ENCODE assay signal across 27 cellular contexts in genomic region chr9:22173959-22174358, GRCh38.
DNase-seq lines count a peak whose midpoint lies in the region; ATAC-seq, FAIRE-seq and TF ChIP-seq lines count a peak whose summit lies in the region.
"Had no signal": no experiment of that assay in that cellular context is flagged by ENCODE, and none has a peak within 500 bp of the region (broad histone marks: within the 10 kb centered on the region; RNA-seq: fewer than 3 reads in every experiment).

No MANE protein-coding gene starts in this region.

- ATAC-seq in A549 (no peak), mucosa of descending colon (no peak)
- ATAC-seq: GM12878 had no signal

- H3K14ac ChIP-seq in H1 (ENCODE audit: insufficient read length) (no peak overlapping the region), neuronal stem cell (ENCODE audit: low read length) (no peak overlapping the region)

- no peak overlapping the region for H4K91ac ChIP-seq in H1 (replicated peaks; ENCODE audit: insufficient read length, low read length)
- H4K91ac ChIP-seq in neuronal stem cell (ENCODE audit: low read depth, low read length, poor library complexity) = no peak overlapping the region

- H2BK15ac ChIP-seq in H1 (ENCODE audit: low read length) = no peak overlapping the region
- H2BK15ac ChIP-seq in neuronal stem cell (ENCODE audit: low read length) = no peak overlapping the region

- no peaks in the 10 kb centered on the region for H3K9me2 ChIP-seq in Karpas-422 (replicated peaks; ENCODE audit: insufficient read depth, low read length)

- H3K4me1 ChIP-seq in A549 (peaks cover 28% of the 10 kb centered on the region), Karpas-422 (ENCODE audit: low read length) (peaks cover 22% of the 10 kb centered on the region), H1 (replicated peaks in 1 of 4; ENCODE audit: control insufficient read depth in 3 of 4, insufficient read depth in 4 of 4, low read length in 3 of 4) (no peaks in the 10 kb centered on the region), mucosa of descending colon (ENCODE audit: low read depth) (no peaks in the 10 kb centered on the region), neuronal stem cell (ENCODE audit: control insufficient read depth in 2 of 2, insufficient read depth in 1 of 2, low read depth in 1 of 2, low read length in 2 of 2) (no peaks in the 10 kb centered on the region)

- H2AFZ ChIP-seq in Karpas-422 (ENCODE audit: low read length) (no peak overlapping the region), H1 (ENCODE audit: low read length) (no peak overlapping the region), neuronal stem cell (ENCODE audit: low read length) (no peak overlapping the region)

- no peaks in the 10 kb centered on the region for H4K20me1 ChIP-seq in Karpas-422 (ENCODE audit: insufficient read depth, low read depth, low read length)
- no peaks in the 10 kb centered on the region for H4K20me1 ChIP-seq in H1 (replicated peaks in 1 of 2; ENCODE audit: control insufficient read depth in 1 of 2, insufficient read depth in 2 of 2, low read length in 2 of 2)
- H4K20me1 ChIP-seq: BLaER1 treated with 17β-estradiol and CSF1 and Interleukin-3, amounts not matched to agents 10 nM and 100 nM had no signal

- H4K8ac ChIP-seq in H1 (ENCODE audit: extremely low read depth, insufficient read depth, low read length) = no peak overlapping the region
- H4K8ac ChIP-seq in neuronal stem cell (ENCODE audit: low read depth, low read length) = no peak overlapping the region

- H2BK20ac ChIP-seq in H1 (ENCODE audit: low read length) = no peak overlapping the region

- peak overlapping the region in 1 of 2 experiments; percentile 0; a peak in 1 of 6 replicates for H3K27ac ChIP-seq in A549
- no peak overlapping the region for H3K27ac ChIP-seq in Karpas-422 (ENCODE audit: low read length)
- no peak overlapping the region for H3K27ac ChIP-seq in H1 (ENCODE audit: low read depth, low read length)
- H3K27ac ChIP-seq in neuronal stem cell (replicated peaks; ENCODE audit: low read length) = no peak overlapping the region
- H3K27ac ChIP-seq: C4-2B had no signal

- intact Hi-C loops in mucosa of descending colon (cut with DNase I, micrococcal nuclease) = no loop called here

- no peaks in the 10 kb centered on the region for H3K36me3 ChIP-seq in Karpas-422 (ENCODE audit: insufficient read depth, low read length)
- H3K36me3 ChIP-seq in H1 (ENCODE audit: control insufficient read depth in 2 of 4, insufficient read depth in 4 of 4, low read length in 3 of 4) = no peaks in the 10 kb centered on the region
- no peaks in the 10 kb centered on the region for H3K36me3 ChIP-seq in mucosa of descending colon (ENCODE audit: low read depth)
- H3K36me3 ChIP-seq in neuronal stem cell (replicated peaks in 1 of 2; ENCODE audit: control insufficient read depth in 2 of 2, insufficient read depth in 2 of 2, low read length in 2 of 2) = no peaks in the 10 kb centered on the region

- FAIRE-seq in A549 (lab: Jason Lieb, UNC) (no peak), H1 (lab: Jason Lieb, UNC) (no peak)
- FAIRE-seq: A204.1, GM12878, GM12892, GM18507 had no signal

- DNase-seq in A549 (ENCODE audit: low read depth in 1 of 2, low spot score in 1 of 2) (no peak), CD1c-positive myeloid dendritic cell (ENCODE audit: extremely low spot score) (peak; percentile 35), Karpas-422 (peak; percentile 50), H1 (ENCODE audit: low read depth in 1 of 2, low spot score in 2 of 2) (no peak), RPMI8226 (no peak), mucosa of descending colon (no peak), neuronal stem cell (ENCODE audit: low spot score) (no peak)
- no peak for DNase-seq in stimulated activated CD4-positive, alpha-beta T cell treated with anti-CD3 and anti-CD28 coated beads, Interleukin-4, amount 100 ng/mL, for 1 hour
- DNase-seq: 8988T; AML-193; CD4-positive, alpha-beta memory T cell; CD4-positive, CD25-positive, alpha-beta regulatory T cell; CD8-positive, alpha-beta memory T cell; COR-L47; DMS 273 treated with DMSO at 0.1 percent for 48 hours; DMS153; DMS53; DMS79; DND-41; EL; GDM1 had no signal

- TF ChIP-seq CTCF in A549 (IDR thresholded peaks at IDR 0.05) (no peak), H1 (IDR thresholded peaks at IDR 0.05; ENCODE audit: control extremely low read depth in 1 of 3, insufficient read depth in 1 of 3, low read depth in 1 of 3, low read length in 3 of 3) (no peak), mucosa of descending colon (IDR thresholded peaks at IDR 0.05) (no peak)

- H2BK12ac ChIP-seq in H1 (ENCODE audit: low read depth, low read length) = no peak overlapping the region
- H2BK12ac ChIP-seq in neuronal stem cell (ENCODE audit: low read length) = no peak overlapping the region

- H3K9me3 ChIP-seq in A549 = peaks cover 58% of the 10 kb centered on the region
- H3K9me3 ChIP-seq in Karpas-422 (ENCODE audit: low read length) = no peaks in the 10 kb centered on the region
- H3K9me3 ChIP-seq in H1 (ENCODE audit: insufficient read depth in 2 of 2, low read depth in 1 of 2, low read length in 1 of 2) = peaks cover 5 to 14% of the 10 kb centered on the region in 2 experiments; a peak in 3 of 4 replicates
- no peaks in the 10 kb centered on the region for H3K9me3 ChIP-seq in mucosa of descending colon
- peaks cover 0 to 2% of the 10 kb centered on the region in 2 donors for H3K9me3 ChIP-seq in neuronal stem cell (replicated peaks in 1 of 2; ENCODE audit: control insufficient read depth in 2 of 2, insufficient read depth in 1 of 2, low read depth in 1 of 2, low read length in 2 of 2)

- H3K56ac ChIP-seq in H1 (replicated peaks; ENCODE audit: insufficient read length, low read depth, low read length) = no peak overlapping the region

- TF ChIP-seq RAD21 in A549 (conservative IDR thresholded peaks at IDR 0.05 in 1 of 2, IDR thresholded peaks at IDR 0.05 in 1 of 2) (no peak), H1 (IDR thresholded peaks at IDR 0.05 in 1 of 2, conservative IDR thresholded peaks at IDR 0.05 in 1 of 2; ENCODE audit: low read depth in 2 of 2, low read length in 2 of 2) (no peak)

- H3K4ac ChIP-seq in H1 (replicated peaks; ENCODE audit: insufficient read length, low read depth, low read length) (no peak overlapping the region), neuronal stem cell (ENCODE audit: low read length) (no peak overlapping the region)

- no peaks in the 10 kb centered on the region; the same call in 1 of the 2 replicates for H3K27me3 ChIP-seq in Karpas-422 (ENCODE audit: low read length)
- no peaks in the 10 kb centered on the region for H3K27me3 ChIP-seq in H1 (replicated peaks in 1 of 4; ENCODE audit: control insufficient read depth in 3 of 4, extremely low read depth in 1 of 4, insufficient read depth in 3 of 4, low read length in 3 of 4)
- no peaks in the 10 kb centered on the region for H3K27me3 ChIP-seq in neuronal stem cell (ENCODE audit: control insufficient read depth in 3 of 3, insufficient read depth in 3 of 3, low read depth in 1 of 3, low read length in 3 of 3)
- H3K27me3 ChIP-seq: BLaER1 treated with 17β-estradiol and CSF1 and Interleukin-3, amounts not matched to agents 10 nM and 100 nM had no signal

- H3K79me2 ChIP-seq in Karpas-422 (ENCODE audit: low read length) (no peaks in the 10 kb centered on the region), H1 (ENCODE audit: control insufficient read depth in 1 of 2, insufficient read depth in 2 of 2, low read length in 2 of 2) (no peaks in the 10 kb centered on the region)

- H3K9ac ChIP-seq in Karpas-422 (ENCODE audit: low read length) (no peak overlapping the region), H1 (replicated peaks in 1 of 4; ENCODE audit: extremely low read depth in 1 of 4, low read depth in 3 of 4, low read length in 3 of 4) (no peak overlapping the region), neuronal stem cell (ENCODE audit: low read depth, low read length, poor library complexity) (no peak overlapping the region)
- H3K9ac ChIP-seq: BLaER1 treated with 17β-estradiol and CSF1 and Interleukin-3, amounts not matched to agents 10 nM and 100 nM had no signal

- POLR2A ChIA-PET in A549 (lab: Yijun Ruan, JAX) = no interaction called here
- POLR2A ChIA-PET in H1 (lab: Charles Lee; ENCODE audit: partially characterized antibody) = no interaction called here

- CTCF ChIA-PET in A549 (lab: Yijun Ruan, JAX) (no interaction called here), H1 (lab: Charles Lee; ENCODE audit: partially characterized antibody) (interaction anchor here (1.0 kb wide), 1 partner anchor 14 kb away, joined by 3 read pairs; no protein-coding TSS in a partner anchor)

- H2BK120ac ChIP-seq in H1 (replicated peaks; ENCODE audit: low read depth, low read length) (no peak overlapping the region), neuronal stem cell (ENCODE audit: low read depth, low read length) (no peak overlapping the region)

- H3K79me1 ChIP-seq in H1 (ENCODE audit: low read depth, low read length) (no peaks in the 10 kb centered on the region), neuronal stem cell (ENCODE audit: low read depth, low read length) (no peaks in the 10 kb centered on the region)

- TF ChIP-seq POLR2A in A549 (IDR thresholded peaks at IDR 0.05; ENCODE audit: low read length) (no peak), H1 (IDR thresholded peaks at IDR 0.05; ENCODE audit: control extremely low read depth in 1 of 2, low read depth in 2 of 2, low read length in 2 of 2) (no peak)

- H3K18ac ChIP-seq in H1 (ENCODE audit: extremely low read depth, low read length) (no peak overlapping the region), neuronal stem cell (ENCODE audit: low read length) (no peak overlapping the region)

- H2AK5ac ChIP-seq in H1 (ENCODE audit: low read depth, low read length) (no peak overlapping the region), neuronal stem cell (ENCODE audit: low read depth, low read length) (no peak overlapping the region)

- H2BK5ac ChIP-seq in H1 (ENCODE audit: low read depth, low read length) = no peak overlapping the region
- no peak overlapping the region for H2BK5ac ChIP-seq in neuronal stem cell (ENCODE audit: low read length)

- 96% methylated on average over 1 of the region's 1 CpG for WGBS in A549 (ENCODE audit: missing lambda C conversion rate)
- WGBS in H1 (ENCODE audit: extremely low coverage in 1 of 2, insufficient coverage in 1 of 2, insufficient read length in 1 of 2, insufficient replicate concordance in 2 of 2, low coverage in 1 of 2, low lambda C conversion rate in 2 of 2, missing lambda C conversion rate in 1 of 2), 2 experiments = 77% methylated on average over 1 of the region's 1 CpG; no CpG with 5 or more reads in 1 of the 2 experiments
- no CpG with 5 or more reads among the region's 1 CpG for WGBS in neuronal stem cell (ENCODE audit: extremely low coverage in 2 of 2, insufficient read length in 2 of 2, insufficient replicate concordance in 1 of 2), 2 donors

- TF ChIP-seq EP300 in A549 (IDR thresholded peaks at IDR 0.05) = no peak
- TF ChIP-seq EP300 in H1 (IDR thresholded peaks at IDR 0.05; ENCODE audit: borderline replicate concordance in 1 of 2, low read depth in 2 of 2, low read length in 2 of 2) = no peak

- no peaks in the 10 kb centered on the region for H3K23me2 ChIP-seq in H1 (ENCODE audit: low read depth, low read length)

- no peak overlapping the region for H4K5ac ChIP-seq in H1 (ENCODE audit: insufficient read length, low read depth, low read length)

- H3K4me2 ChIP-seq in A549 = no peak overlapping the region
- no peak overlapping the region for H3K4me2 ChIP-seq in Karpas-422 (ENCODE audit: low read depth, low read length, poor library complexity, severe bottlenecking)
- H3K4me2 ChIP-seq in H1 (ENCODE audit: insufficient read depth in 1 of 2, low read depth in 2 of 2, low read length in 2 of 2) = no peak overlapping the region
- no peak overlapping the region for H3K4me2 ChIP-seq in neuronal stem cell (ENCODE audit: insufficient read depth, low read length, poor library complexity, severe bottlenecking)

- H3K4me3 ChIP-seq in A549 = no peak overlapping the region
- no peak overlapping the region for H3K4me3 ChIP-seq in Karpas-422 (ENCODE audit: low read length)
- no peak overlapping the region for H3K4me3 ChIP-seq in H1 (ENCODE audit: extremely low read depth in 1 of 4, insufficient read depth in 2 of 4, low read depth in 3 of 4, low read length in 4 of 4)
- H3K4me3 ChIP-seq in mucosa of descending colon = no peak overlapping the region
- H3K4me3 ChIP-seq in neuronal stem cell (ENCODE audit: low read length in 2 of 2) = no peak overlapping the region
- H3K4me3 ChIP-seq: BLaER1 treated with 17β-estradiol and CSF1 and Interleukin-3, amounts not matched to agents 10 nM and 100 nM; GM12878 had no signal

- H3K23ac ChIP-seq in H1 (ENCODE audit: insufficient read length) (no peak overlapping the region), neuronal stem cell (ENCODE audit: low read depth, low read length, poor library complexity) (no peak overlapping the region)

Comparison
In these comparisons a context has a peak if more than half of its experiments do, and no peak if none do; other contexts are left out.
1. DNase-seq: peak in CD1c-positive myeloid dendritic cell (single experiment) and Karpas-422 (single experiment); none in A549 (0 of 2), H1 (0 of 2), RPMI8226 (single experiment), mucosa of descending colon (0 of 3), stimulated activated CD4-positive, alpha-beta T cell treated with anti-CD3 and anti-CD28 coated beads, Interleukin-4, amount 100 ng/mL, for 1 hour (single experiment) and neuronal stem cell (single experiment).
2. Of the 18 proteins assayed by ChIP-seq in both H1 and A549: peak only in H1: none; only in A549: none; in both: MAFK; in neither: 17.